14 cellular contexts compared by ENCODE assay signal in genomic region chr10:6398419-6398818, GRCh38.
DNase-seq lines count a peak whose midpoint lies in the region; ATAC-seq, FAIRE-seq and TF ChIP-seq lines count a peak whose summit lies in the region.
"Had no signal": no experiment of that assay in that cellular context is flagged by ENCODE, and none has a peak within 500 bp of the region (broad histone marks: within the 10 kb centered on the region; RNA-seq: fewer than 3 reads in every experiment).

No MANE protein-coding gene starts in this region.

- peak overlapping the region; percentile 91 to 96 for H3K27ac ChIP-seq in A549
- peak overlapping the region in 41 of 59 donors; percentile 1 to 86 (median 70) for H3K27ac ChIP-seq in dorsolateral prefrontal cortex
- H3K27ac ChIP-seq: RWPE1 had no signal

- H3K4me1 ChIP-seq in A549: peaks cover 57% of the 10 kb centered on the region

- TF ChIP-seq CTCF in A549 (IDR thresholded peaks at IDR 0.05) (no peak), CD14-positive monocyte (IDR thresholded peaks at IDR 0.05) (no peak), NB4 (IDR thresholded peaks at IDR 0.05; ENCODE audit: low read depth, low read length) (no peak), dorsolateral prefrontal cortex (IDR thresholded peaks at IDR 0.05 in 54 of 56, conservative IDR thresholded peaks at IDR 0.05 in 2 of 56; ENCODE audit: low read depth in 1 of 56, partially characterized antibody in 56 of 56) (no peak)

- POLR2A ChIA-PET in A549 (lab: Yijun Ruan, JAX): interaction anchor here (1.0 to 6.2 kb wide), 2 partner anchors 97 to 195 kb away, joined by 3 to 367 read pairs; partner anchors contain the start of gene PFKFB3

- peaks cover 0 to 3% (median 0%) of the 10 kb centered on the region in 7 donors for H3K9me3 Mint-ChIP-seq in CD14-positive monocyte

- no peak overlapping the region for H3K4me3 Mint-ChIP-seq in CD14-positive monocyte

- H3K9me3 ChIP-seq in A549: no peaks in the 10 kb centered on the region
- H3K9me3 ChIP-seq in MG63: no peaks in the 10 kb centered on the region

- H3K27me3 ChIP-seq in dorsolateral prefrontal cortex (no peaks in the 10 kb centered on the region), MG63 (no peaks in the 10 kb centered on the region)

- H3K36me3 Mint-ChIP-seq in CD14-positive monocyte: peaks cover 3 to 12% of the 10 kb centered on the region in 2 donors

- no peak overlapping the region for H3K4me3 ChIP-seq in A549
- H3K4me3 ChIP-seq in NB4 (ENCODE audit: low read depth, low read length): no peak overlapping the region
- no peak overlapping the region for H3K4me3 ChIP-seq in dorsolateral prefrontal cortex
- no peak overlapping the region for H3K4me3 ChIP-seq in MG63

- peaks cover 73% of the 10 kb centered on the region for H3K4me1 Mint-ChIP-seq in CD14-positive monocyte

- FAIRE-seq in A549 (lab: Jason Lieb, UNC): no peak
- FAIRE-seq: H1, HTR-8/SVneo had no signal

- DNase-seq in A549 (ENCODE audit: low read depth in 1 of 2, low spot score in 1 of 2): no peak
- no peak for DNase-seq in CD14-positive monocyte (ENCODE audit: low spot score)
- peak; percentile 47 for DNase-seq in NB4 (ENCODE audit: low read depth)
- DNase-seq in dorsolateral prefrontal cortex: no peak
- no peak for DNase-seq in MG63
- no peak for DNase-seq in A172 (ENCODE audit: low spot score)
- no peak for DNase-seq in NCI-H345 treated with DMSO at 0.1 percent for 48 hours (lab: John Stamatoyannopoulos, UW; ENCODE audit: unreplicated experiment)
- DNase-seq: NCI-H1105 treated with DMSO at 0.1 percent for 48 hours, NCI-H1930, NCI-H2171, OCI-M1 had no signal

- H3K27ac Mint-ChIP-seq in CD14-positive monocyte: peak overlapping the region; percentile 94 to 100 (median 98)

- 65% methylated on average over 3 of the region's 3 CpGs for WGBS in A549 (ENCODE audit: missing lambda C conversion rate)

- peak overlapping the region; percentile 73 for H3K4me2 ChIP-seq in A549

- TF ChIP-seq EP300 in A549 (IDR thresholded peaks at IDR 0.05): no peak

- intact Hi-C loops in CD14-positive monocyte (cut with micrococcal nuclease) (loop anchor here (1.0 to 10.0 kb wide), 2 partner anchors 50 to 54 kb away; no protein-coding TSS in a partner anchor), dorsolateral prefrontal cortex (cut with DNase I) (no loop called here)

- TF ChIP-seq POLR2A in A549 (IDR thresholded peaks at IDR 0.05; ENCODE audit: low read length): no peak
- TF ChIP-seq POLR2A in NB4 (IDR thresholded peaks at IDR 0.05; ENCODE audit: extremely low read depth, insufficient read length): no peak

- CTCF ChIA-PET in A549 (lab: Yijun Ruan, JAX): interaction anchor here (0.6 to 10.2 kb wide), 6 partner anchors 9 to 389 kb away, joined by 3 to 332 read pairs (median 4); partner anchors contain the start of gene PFKFB3

- TF ChIP-seq RAD21 in A549 (conservative IDR thresholded peaks at IDR 0.05 in 1 of 2, IDR thresholded peaks at IDR 0.05 in 1 of 2): no peak

- ATAC-seq in A549: no peak

- no peaks in the 10 kb centered on the region for H3K36me3 ChIP-seq in MG63

- peaks cover 3 to 16% (median 6%) of the 10 kb centered on the region in 3 donors for H3K27me3 Mint-ChIP-seq in CD14-positive monocyte (ENCODE audit: low read depth in 3 of 3)

TF ChIP-seq in A549, 52 proteins besides CTCF, POLR2A, EP300 and RAD21:
- TF ChIP-seq HMGXB4 (CRISPR knock-in tag; IDR thresholded peaks at IDR 0.05; ENCODE audit: borderline replicate concordance): no peak
- TF ChIP-seq HES2 (IDR thresholded peaks at IDR 0.05): no peak
- TF ChIP-seq TFCP2L1 (CRISPR knock-in tag; IDR thresholded peaks at IDR 0.05): no peak
- TF ChIP-seq FOSL2 (IDR thresholded peaks at IDR 0.05): no peak
- no peak for TF ChIP-seq FOSL2 (CRISPR knock-in tag; IDR thresholded peaks at IDR 0.05)
- no peak for TF ChIP-seq TP53 (CRISPR knock-in tag; IDR thresholded peaks at IDR 0.05)
- no peak for TF ChIP-seq CEBPB (IDR thresholded peaks at IDR 0.05)
- TF ChIP-seq MYC (IDR thresholded peaks at IDR 0.05; ENCODE audit: borderline replicate concordance, low read length): no peak
- no peak for TF ChIP-seq RARB (CRISPR knock-in tag; IDR thresholded peaks at IDR 0.05)
- TF ChIP-seq KDM5A (IDR thresholded peaks at IDR 0.05): no peak
- TF ChIP-seq MAX (IDR thresholded peaks at IDR 0.05): no peak
- no peak for TF ChIP-seq CBX8 (IDR thresholded peaks at IDR 0.05)
- no peak for TF ChIP-seq ELK1 (IDR thresholded peaks at IDR 0.05; ENCODE audit: low read depth, low read length)
- TF ChIP-seq FOXS1 (CRISPR knock-in tag; IDR thresholded peaks at IDR 0.05): no peak
- TF ChIP-seq PBX3 (IDR thresholded peaks at IDR 0.05): no peak
- TF ChIP-seq NFE2L2 (conservative IDR thresholded peaks at IDR 0.05; ENCODE audit: low read length): no peak
- no peak for TF ChIP-seq GATA3 (IDR thresholded peaks at IDR 0.05; ENCODE audit: borderline replicate concordance)

Comparison
In these comparisons a context has a peak if more than half of its experiments do, and no peak if none do; other contexts are left out.
1. intact Hi-C loops: an anchor here in CD14-positive monocyte (1.0 to 10.0 kb wide); none called in dorsolateral prefrontal cortex.